ENCODE assay signal across 22 cellular contexts in the genomic region with DNA sequence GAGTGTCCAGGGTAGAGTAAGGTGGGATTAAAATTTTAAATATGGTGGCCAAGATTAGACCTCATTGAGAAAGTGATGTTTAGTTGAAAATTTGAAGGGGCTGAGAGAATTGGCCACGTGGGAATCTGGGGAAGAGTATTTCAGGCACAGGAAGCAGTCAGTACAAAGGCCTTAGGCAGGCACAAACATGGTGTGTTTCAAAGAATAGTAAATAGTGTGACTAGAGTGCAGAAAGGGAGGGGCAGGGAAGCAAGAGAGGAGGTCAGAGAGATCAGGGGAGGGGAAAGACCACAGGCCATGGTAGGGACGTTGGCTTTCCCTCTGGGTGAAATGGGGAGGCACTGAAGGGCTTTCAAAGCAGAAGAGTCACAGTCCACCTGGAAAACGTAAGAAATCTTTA. TPM values are rescaled to one million over a fixed set of nuclear protein-coding genes. Genes with fewer than 3 reads are reported as not detected.
DNase-seq lines count a peak whose midpoint lies in the region; ATAC-seq, FAIRE-seq and TF ChIP-seq lines count a peak whose summit lies in the region.
"Had no signal": no experiment of that assay in that cellular context is flagged by ENCODE, and none has a peak within 500 bp of the region (broad histone marks: within the 10 kb centered on the region; RNA-seq: fewer than 3 reads in every experiment).

No MANE protein-coding gene starts in this region.

- peak overlapping the region; percentile 14 for H3K4me3 Mint-ChIP-seq in activated CD4-positive, alpha-beta T cell treated with anti-CD3 and anti-CD28 coated beads, Interleukin-2, amount 10 ng/mL, durations not matched to agents 24 days and 14 days
- no peak overlapping the region for H3K4me3 Mint-ChIP-seq in activated CD4-positive, alpha-beta T cell treated with anti-CD3 and anti-CD28 coated beads for 36 hours
- no peak overlapping the region for H3K4me3 Mint-ChIP-seq in neural progenitor cell
- H3K4me3 Mint-ChIP-seq: CD14-positive monocyte, HFFc6 had no signal

- intact Hi-C loops in activated CD4-positive, alpha-beta T cell treated with anti-CD3 and anti-CD28 coated beads, Interleukin-2, amount 10 ng/mL, durations not matched to agents 24 days and 14 days (cut with micrococcal nuclease), result no loop called here
- intact Hi-C loops in activated CD4-positive, alpha-beta T cell treated with anti-CD3 and anti-CD28 coated beads for 36 hours (cut with DNase I, micrococcal nuclease), result no loop called here
- intact Hi-C loops in endothelial cell of umbilical vein (cut with micrococcal nuclease), result no loop called here

- H3F3A ChIP-seq in MM.1S (ENCODE audit: insufficient read depth, low read length) (no peaks in the 10 kb centered on the region), neural progenitor cell (ENCODE audit: low read depth) (no peaks in the 10 kb centered on the region)

- dilution Hi-C loops in endothelial cell of umbilical vein (cut with MboI; ENCODE audit: extremely low pct_ligation_motif_present, low sequenced_read_pairs), result no loop called here

- H3K27me3 ChIP-seq in MM.1S (replicated peaks; ENCODE audit: insufficient read depth, low read length), result no peaks in the 10 kb centered on the region
- H3K27me3 ChIP-seq in endothelial cell of umbilical vein (ENCODE audit: control insufficient read depth in 2 of 2, insufficient read depth in 2 of 2, low read length in 2 of 2), result no peaks in the 10 kb centered on the region
- H3K27me3 ChIP-seq in neural progenitor cell, result no peaks in the 10 kb centered on the region

- no peak overlapping the region for H3K4me3 ChIP-seq in MM.1S (ENCODE audit: low read length)
- no peak overlapping the region for H3K4me3 ChIP-seq in endothelial cell of umbilical vein (replicated peaks in 1 of 3; ENCODE audit: insufficient read depth in 1 of 3, low read depth in 1 of 3, low read length in 3 of 3)
- H3K4me3 ChIP-seq in neural progenitor cell, result no peak overlapping the region

- H2AFZ ChIP-seq in MM.1S (ENCODE audit: low read length) (peak overlapping the region; percentile 7), endothelial cell of umbilical vein (ENCODE audit: low read depth, low read length) (peak overlapping the region; percentile 69), neural progenitor cell (replicated peaks) (peak overlapping the region; percentile 84)

- peaks cover 8% of the 10 kb centered on the region for H3K9me3 Mint-ChIP-seq in activated CD4-positive, alpha-beta T cell treated with anti-CD3 and anti-CD28 coated beads, Interleukin-2, amount 10 ng/mL, durations not matched to agents 24 days and 14 days
- H3K9me3 Mint-ChIP-seq in activated CD4-positive, alpha-beta T cell treated with anti-CD3 and anti-CD28 coated beads for 36 hours (ENCODE audit: low read depth), result no peaks in the 10 kb centered on the region
- peaks cover 4% of the 10 kb centered on the region for H3K9me3 Mint-ChIP-seq in neural progenitor cell
- H3K9me3 Mint-ChIP-seq: HFFc6 had no signal

- ATAC-seq in activated CD4-positive, alpha-beta T cell treated with anti-CD3 and anti-CD28 coated beads for 36 hours, result no peak
- ATAC-seq in GM21526 (IDR thresholded peaks at IDR 0.05; ENCODE audit: low FRiP score, unreplicated experiment), result no peak
- ATAC-seq: Panc1 had no signal

- DNase-seq in activated CD4-positive, alpha-beta T cell treated with anti-CD3 and anti-CD28 coated beads, Interleukin-2, amount 10 ng/mL, durations not matched to agents 24 days and 14 days, result no peak
- DNase-seq in activated CD4-positive, alpha-beta T cell treated with anti-CD3 and anti-CD28 coated beads for 36 hours, result no peak
- DNase-seq in MM.1S (no peak), endothelial cell of umbilical vein (ENCODE audit: low read depth, low spot score) (no peak), neural progenitor cell (ENCODE audit: low spot score) (no peak), glomerular visceral epithelial cell (ENCODE audit: extremely low spot score) (no peak)
- no peak for DNase-seq in stimulated activated CD4-positive, alpha-beta T cell treated with anti-CD3 and anti-CD28 coated beads, Interleukin-12 subunit alpha, Interleukin-12 subunit beta, amount 100 ng/mL, for 4 hours
- DNase-seq: 8988T; DMS53; GF-D8; H7; HFFc6; Karpas-422; NCI-H1417 treated with DMSO at 0.1 percent for 48 hours; NCI-H187; NCI-H510A; NK-92 treated with Interleukin-12 subunit alpha and Interleukin-12 subunit beta, amount 100 ng/mL, for 24 hours; SIG-M5 had no signal

- H3K9ac ChIP-seq in MM.1S (ENCODE audit: low read length) (no peak overlapping the region), endothelial cell of umbilical vein (replicated peaks; ENCODE audit: extremely low read depth, insufficient read depth, low read length) (no peak overlapping the region), neural progenitor cell (no peak overlapping the region)

- H3K9me3 ChIP-seq in MM.1S (replicated peaks; ENCODE audit: insufficient read depth, low read length), result no peaks in the 10 kb centered on the region
- no peaks in the 10 kb centered on the region for H3K9me3 ChIP-seq in endothelial cell of umbilical vein (replicated peaks; ENCODE audit: control insufficient read depth, insufficient read depth, low read length)
- H3K9me3 ChIP-seq in neural progenitor cell (ENCODE audit: low read depth), result no peaks in the 10 kb centered on the region

- BruUV-seq in endothelial cell of umbilical vein (replicated peaks; lab: Mats Ljungman, UMichigan), result no TSS peak

- H3K9me2 ChIP-seq in MM.1S (replicated peaks; ENCODE audit: insufficient read depth, low read length), result no peaks in the 10 kb centered on the region

- POLR2A ChIA-PET in activated CD4-positive, alpha-beta T cell treated with anti-CD3 and anti-CD28 coated beads for 36 hours (lab: Charles Lee), result no interaction called here
- POLR2A ChIA-PET in endothelial cell of umbilical vein (lab: Charles Lee), result no interaction called here

- H4K20me1 ChIP-seq in MM.1S (ENCODE audit: insufficient read depth, low read length), result no peaks in the 10 kb centered on the region
- no peaks in the 10 kb centered on the region for H4K20me1 ChIP-seq in endothelial cell of umbilical vein (replicated peaks; ENCODE audit: control insufficient read depth, extremely low read depth, insufficient read depth, low read length)
- no peaks in the 10 kb centered on the region for H4K20me1 ChIP-seq in neural progenitor cell (ENCODE audit: low read depth)

- H3K4me1 ChIP-seq in MM.1S (ENCODE audit: low read length) (peaks cover 22% of the 10 kb centered on the region), endothelial cell of umbilical vein (ENCODE audit: control insufficient read depth, extremely low read depth, insufficient read depth, low read length) (peaks cover 5% of the 10 kb centered on the region), neural progenitor cell (peaks cover 3% of the 10 kb centered on the region)

- H3K4me2 ChIP-seq in MM.1S (ENCODE audit: low read depth, low read length) (peak overlapping the region; percentile 28; the same call in 1 of the 2 replicates), endothelial cell of umbilical vein (ENCODE audit: insufficient read depth, low read length) (no peak overlapping the region), neural progenitor cell (no peak overlapping the region)

- CTCF ChIA-PET in activated CD4-positive, alpha-beta T cell treated with anti-CD3 and anti-CD28 coated beads for 36 hours (lab: Charles Lee), result no interaction called here
- CTCF ChIA-PET in endothelial cell of umbilical vein (lab: Charles Lee), result no interaction called here

- TF ChIP-seq POLR2A in endothelial cell of umbilical vein (IDR thresholded peaks at IDR 0.05; ENCODE audit: low read depth, low read length), result no peak

- H3K36me3 Mint-ChIP-seq in activated CD4-positive, alpha-beta T cell treated with anti-CD3 and anti-CD28 coated beads, Interleukin-2, amount 10 ng/mL, durations not matched to agents 24 days and 14 days (ENCODE audit: low read depth), result no peaks in the 10 kb centered on the region
- H3K36me3 Mint-ChIP-seq in activated CD4-positive, alpha-beta T cell treated with anti-CD3 and anti-CD28 coated beads for 36 hours (ENCODE audit: low read depth), result no peaks in the 10 kb centered on the region
- no peaks in the 10 kb centered on the region for H3K36me3 Mint-ChIP-seq in neural progenitor cell
- H3K36me3 Mint-ChIP-seq: CD14-positive monocyte had no signal

- H3K4me1 Mint-ChIP-seq in activated CD4-positive, alpha-beta T cell treated with anti-CD3 and anti-CD28 coated beads, Interleukin-2, amount 10 ng/mL, durations not matched to agents 24 days and 14 days, result peaks cover 5% of the 10 kb centered on the region
- H3K4me1 Mint-ChIP-seq in activated CD4-positive, alpha-beta T cell treated with anti-CD3 and anti-CD28 coated beads for 36 hours, result peaks cover 2% of the 10 kb centered on the region
- peaks cover 3% of the 10 kb centered on the region for H3K4me1 Mint-ChIP-seq in neural progenitor cell

- no peak for FAIRE-seq in endothelial cell of umbilical vein (lab: Jason Lieb, UNC)
- FAIRE-seq: D721Med had no signal

- H3K27ac ChIP-seq in MM.1S (ENCODE audit: low read length) (no peak overlapping the region; the same call in 1 of the 2 replicates), endothelial cell of umbilical vein (ENCODE audit: insufficient read depth, low read depth, low read length) (no peak overlapping the region), neural progenitor cell (no peak overlapping the region)

- H3K9me1 ChIP-seq in endothelial cell of umbilical vein (replicated peaks; ENCODE audit: control insufficient read depth, extremely low read depth, insufficient read depth, low read length), result no peaks in the 10 kb centered on the region

- H3K36me3 ChIP-seq in MM.1S (replicated peaks; ENCODE audit: insufficient read depth, low read length), result no peaks in the 10 kb centered on the region
- no peaks in the 10 kb centered on the region for H3K36me3 ChIP-seq in endothelial cell of umbilical vein (ENCODE audit: control insufficient read depth in 2 of 2, extremely low read depth in 1 of 2, insufficient read depth in 2 of 2, low read length in 2 of 2)
- H3K36me3 ChIP-seq in neural progenitor cell, result no peaks in the 10 kb centered on the region

- peaks cover 27% of the 10 kb centered on the region for H3K27me3 Mint-ChIP-seq in activated CD4-positive, alpha-beta T cell treated with anti-CD3 and anti-CD28 coated beads, Interleukin-2, amount 10 ng/mL, durations not matched to agents 24 days and 14 days
- no peaks in the 10 kb centered on the region for H3K27me3 Mint-ChIP-seq in activated CD4-positive, alpha-beta T cell treated with anti-CD3 and anti-CD28 coated beads for 36 hours
- H3K27me3 Mint-ChIP-seq in neural progenitor cell (ENCODE audit: insufficient read depth, low read depth), result no peaks in the 10 kb centered on the region

- TF ChIP-seq CTCF in MM.1S (IDR thresholded peaks at IDR 0.05; ENCODE audit: low read length) (no peak), endothelial cell of umbilical vein (IDR thresholded peaks at IDR 0.05; ENCODE audit: extremely low read depth in 1 of 2, insufficient read depth in 1 of 2, low read depth in 1 of 2, low read length in 2 of 2) (no peak), neural progenitor cell (IDR thresholded peaks at IDR 0.05) (no peak)

- no peaks in the 10 kb centered on the region for H3K79me2 ChIP-seq in MM.1S (ENCODE audit: low read length)
- no peaks in the 10 kb centered on the region for H3K79me2 ChIP-seq in endothelial cell of umbilical vein (ENCODE audit: control insufficient read depth, insufficient read depth, low read length)
- no peaks in the 10 kb centered on the region for H3K79me2 ChIP-seq in neural progenitor cell (ENCODE audit: low read depth)

- H3K27ac Mint-ChIP-seq in activated CD4-positive, alpha-beta T cell treated with anti-CD3 and anti-CD28 coated beads, Interleukin-2, amount 10 ng/mL, durations not matched to agents 24 days and 14 days, result no peak overlapping the region
- H3K27ac Mint-ChIP-seq in activated CD4-positive, alpha-beta T cell treated with anti-CD3 and anti-CD28 coated beads for 36 hours, result no peak overlapping the region
- no peak overlapping the region for H3K27ac Mint-ChIP-seq in neural progenitor cell
- H3K27ac Mint-ChIP-seq: HFFc6 had no signal

RNA-seq across cellular contexts. Expression of gene POMGNT2, which starts 36.6 kb away (rescaled TPM):
- 8.3 and 8.8 TPM in 2 replicates for total RNA-seq in activated CD4-positive, alpha-beta T cell treated with anti-CD3 and anti-CD28 coated beads, Interleukin-2, amount 10 ng/mL, durations not matched to agents 24 days and 14 days
- total RNA-seq in activated CD4-positive, alpha-beta T cell treated with anti-CD3 and anti-CD28 coated beads for 36 hours, result 1 to 10 TPM; 8.3 to 8.6 TPM
- 6.4 and 9.1 TPM in 2 replicates for total RNA-seq in endothelial cell of umbilical vein
- polyA plus RNA-seq in endothelial cell of umbilical vein, result 16.3 and 19.0 TPM in 2 replicates
- polyA plus RNA-seq in endothelial cell of umbilical vein (2011; cell fraction: cytosol; rRNA removed), result 10.6 and 10.7 TPM in 2 replicates
- 5.5 and 6.8 TPM in 2 replicates for polyA plus RNA-seq in endothelial cell of umbilical vein (2011; cell fraction: nucleus; rRNA removed)
- polyA plus RNA-seq in endothelial cell of umbilical vein (2012), result 4.6 and 6.0 TPM in 2 replicates
- polyA minus RNA-seq in endothelial cell of umbilical vein, result 5.6 and 8.0 TPM in 2 replicates
- polyA minus RNA-seq in endothelial cell of umbilical vein (2011; cell fraction: cytosol; rRNA and poly(A)+ RNA removed), result 5.3 TPM
- polyA minus RNA-seq in endothelial cell of umbilical vein (2011; cell fraction: nucleus; rRNA and poly(A)+ RNA removed), result 1.8 and 2.1 TPM in 2 replicates
- 13.2 and 28.8 TPM in 2 replicates for total RNA-seq in neural progenitor cell (ENCODE audit: low replicate concordance)

Comparison
In these comparisons a context has a peak if more than half of its experiments do, and no peak if none do; other contexts are left out.
1. H2AFZ ChIP-seq: peak in every context shown above with its lines; median percentile 84 in neural progenitor cell; 69 in endothelial cell of umbilical vein; 7 in MM.1S.